Comparison of ENCODE assay signal across 7 cellular contexts in genomic region chr11:406796-407650, GRCh38. TPM values are rescaled to one million over a fixed set of nuclear protein-coding genes. Genes with fewer than 3 reads are reported as not detected.
DNase-seq lines count a peak whose midpoint lies in the region; ATAC-seq and TF ChIP-seq lines count a peak whose summit lies in the region.

No MANE protein-coding gene starts in this region.

- no peaks in the 10 kb centered on the region for H3K36me3 ChIP-seq in Panc1 (ENCODE audit: control insufficient read depth, insufficient read depth, low read length)
- H3K36me3 ChIP-seq in testis (ENCODE audit: low read depth, missing control alignments) = no peaks in the 10 kb centered on the region

- no peak for TF ChIP-seq POLR2A in testis (IDR thresholded peaks at IDR 0.05)

- CTCF ChIA-PET in Panc1 (lab: Charles Lee) = interaction anchor here (0.5 to 2.8 kb wide), 13 partner anchors 10 to 184 kb away, joined by 3 to 38 read pairs (median 3); partner anchors contain the start of gene PGGHG

- in situ Hi-C loops in Panc1 (cut with HindIII; ENCODE audit: low pct_unique_long_range_greater_than_20kb, low sequenced_read_pairs) = no loop called here

- ATAC-seq in GM18873 (IDR thresholded peaks at IDR 0.05; ENCODE audit: low FRiP score, unreplicated experiment) = peak; percentile 61
- peak; percentile 72 for ATAC-seq in HG03103 (IDR thresholded peaks at IDR 0.05; ENCODE audit: low read depth, unreplicated experiment)
- ATAC-seq in Panc1 = peak; percentile 79

- DNase-seq in Panc1 (ENCODE audit: low read depth, low spot score) (no peak), foreskin fibroblast (peak; percentile 67 to 85), nucleus accumbens (lab: John Stamatoyannopoulos, UW) (peak in 43 of 56 donors; percentile 18 to 78 (median 54)), testis (peak; percentile 72)
- peak; percentile 84 for DNase-seq in activated T-helper 1 cell treated with anti-CD3 and anti-CD28 coated beads, Interleukin-2, amount 50 U/mL, for 16 hours (ENCODE audit: low read depth in 1 of 2, low spot score in 1 of 2)

- intact Hi-C loops in Panc1 (cut with micrococcal nuclease; ENCODE audit: unreplicated experiment) = loop anchor here (5.0 kb wide), 1 partner anchor 40 kb away; no protein-coding TSS in a partner anchor
- intact Hi-C loops in testis (cut with DNase I; ENCODE audit: low total_unique reads) = no loop called here

- no peaks in the 10 kb centered on the region for H3K9me3 ChIP-seq in Panc1 (ENCODE audit: control insufficient read depth, insufficient read depth, low read depth, low read length)
- H3K9me3 ChIP-seq in testis = no peaks in the 10 kb centered on the region

- no TSS peak for BruUV-seq in Panc1 (replicated peaks; lab: Mats Ljungman, UMichigan)

- WGBS in testis, 2 donors = 4 to 13% methylated on average over 14 to 68 of the region's 91 CpGs

- H3K4me3 ChIP-seq in Panc1 (ENCODE audit: low read depth in 2 of 2, low read length in 2 of 2) = peak overlapping the region; percentile 79 to 84
- H3K4me3 ChIP-seq in foreskin fibroblast (ENCODE audit: low read depth in 1 of 2, low read length in 2 of 2) = peak overlapping the region; percentile 47 to 61
- peak overlapping the region; percentile 57 to 77 for H3K4me3 ChIP-seq in testis

- H3K27ac ChIP-seq in Panc1 (ENCODE audit: low read length) (peak overlapping the region; percentile 85), testis (peak overlapping the region; percentile 39 to 65)

- POLR2A ChIA-PET in Panc1 (lab: Charles Lee) = interaction anchor here (0.6 to 1.4 kb wide), 6 partner anchors 8 to 1182 kb away, joined by 3 to 15 read pairs (median 6); no protein-coding TSS in a partner anchor

- H3K27me3 ChIP-seq in Panc1 (ENCODE audit: control insufficient read depth, insufficient read depth, low read length) (no peaks in the 10 kb centered on the region), testis (no peaks in the 10 kb centered on the region)

- H3K4me1 ChIP-seq in Panc1 (ENCODE audit: control insufficient read depth, insufficient read depth, low read length) (peaks cover 30% of the 10 kb centered on the region), testis (peaks cover 8% of the 10 kb centered on the region)

- TF ChIP-seq CTCF in Panc1 (IDR thresholded peaks at IDR 0.05) (peak; percentile 68; the same call in 1 of the 2 replicates), foreskin fibroblast (IDR thresholded peaks at IDR 0.05; ENCODE audit: low read depth, low read length) (no peak), testis (IDR thresholded peaks at IDR 0.05) (peak in 2 of 3 experiments; percentile 6 to 16)

RNA-seq across cellular contexts. Expression of gene SIGIRR, which starts 7.8 kb away (rescaled TPM):
- total RNA-seq in Panc1 (2021; ENCODE audit: unreplicated experiment) (183 TPM), testis (10 to 100 TPM; 39.3 to 43.8 TPM)
- polyA plus RNA-seq in Panc1 (2012; ENCODE audit: insufficient read length) = 313 TPM
- 35.5 TPM for polyA plus RNA-seq in testis (ENCODE audit: insufficient read depth, low read depth, low replicate concordance)

RNA-seq across cellular contexts. Expression of gene PKP3, which starts 13.0 kb away (rescaled TPM):
- total RNA-seq in Panc1 (2021; ENCODE audit: unreplicated experiment) (36.8 TPM), testis (1 to 10 TPM; 1.6 to 3.1 TPM)
- polyA plus RNA-seq in Panc1 (2012; ENCODE audit: insufficient read length) = 38.8 TPM
- 1.2 TPM for polyA plus RNA-seq in testis (ENCODE audit: insufficient read depth, low read depth, low replicate concordance)

RNA-seq across cellular contexts. Expression of gene ANO9, which starts 34.8 kb away (rescaled TPM):
- 61.4 TPM for total RNA-seq in Panc1 (2021; ENCODE audit: unreplicated experiment)
- 56.7 TPM for polyA plus RNA-seq in Panc1 (2012; ENCODE audit: insufficient read length)
- 1 to 10 TPM; 1.9 to 2.9 TPM for total RNA-seq in testis
- 1.6 TPM for polyA plus RNA-seq in testis (ENCODE audit: insufficient read depth, low read depth, low replicate concordance)

RNA-seq across cellular contexts. Expression of gene B4GALNT4, which starts 37.7 kb away (rescaled TPM):
- 122 TPM for total RNA-seq in Panc1 (2021; ENCODE audit: unreplicated experiment)
- 259 TPM for polyA plus RNA-seq in Panc1 (2012; ENCODE audit: insufficient read length)
- 10 to 100 TPM in 1 of 2 donors, 1 to 10 TPM in 1; 7.2 to 10.1 TPM for total RNA-seq in testis
- polyA plus RNA-seq in testis (ENCODE audit: insufficient read depth, low read depth, low replicate concordance) = 4.3 TPM

RNA-seq across cellular contexts. Expression of gene PTDSS2, which starts 43.1 kb away (rescaled TPM):
- total RNA-seq in Panc1 (2021; ENCODE audit: unreplicated experiment) (103 TPM), testis (100 to 1,000 TPM; 107 to 160 TPM)
- 165 TPM for polyA plus RNA-seq in Panc1 (2012; ENCODE audit: insufficient read length)
- 116 TPM for polyA plus RNA-seq in testis (ENCODE audit: insufficient read depth, low read depth, low replicate concordance)

Comparison
In these comparisons a context has a peak if more than half of its experiments do, and no peak if none do; other contexts are left out.
1. RNA of gene ANO9, which starts 34.8 kb away (total RNA-seq): 61.4 TPM in Panc1 (single experiment); 1.9 to 2.9 TPM in testis; every median in the first group is over 10 times any median in the second.
2. Peak in every context shown above with its lines, with median percentiles within 50 percentile points of each other: ATAC-seq and H3K4me3 ChIP-seq.